Comparison of ENCODE assay signal across 8 cellular contexts in the genomic region with DNA sequence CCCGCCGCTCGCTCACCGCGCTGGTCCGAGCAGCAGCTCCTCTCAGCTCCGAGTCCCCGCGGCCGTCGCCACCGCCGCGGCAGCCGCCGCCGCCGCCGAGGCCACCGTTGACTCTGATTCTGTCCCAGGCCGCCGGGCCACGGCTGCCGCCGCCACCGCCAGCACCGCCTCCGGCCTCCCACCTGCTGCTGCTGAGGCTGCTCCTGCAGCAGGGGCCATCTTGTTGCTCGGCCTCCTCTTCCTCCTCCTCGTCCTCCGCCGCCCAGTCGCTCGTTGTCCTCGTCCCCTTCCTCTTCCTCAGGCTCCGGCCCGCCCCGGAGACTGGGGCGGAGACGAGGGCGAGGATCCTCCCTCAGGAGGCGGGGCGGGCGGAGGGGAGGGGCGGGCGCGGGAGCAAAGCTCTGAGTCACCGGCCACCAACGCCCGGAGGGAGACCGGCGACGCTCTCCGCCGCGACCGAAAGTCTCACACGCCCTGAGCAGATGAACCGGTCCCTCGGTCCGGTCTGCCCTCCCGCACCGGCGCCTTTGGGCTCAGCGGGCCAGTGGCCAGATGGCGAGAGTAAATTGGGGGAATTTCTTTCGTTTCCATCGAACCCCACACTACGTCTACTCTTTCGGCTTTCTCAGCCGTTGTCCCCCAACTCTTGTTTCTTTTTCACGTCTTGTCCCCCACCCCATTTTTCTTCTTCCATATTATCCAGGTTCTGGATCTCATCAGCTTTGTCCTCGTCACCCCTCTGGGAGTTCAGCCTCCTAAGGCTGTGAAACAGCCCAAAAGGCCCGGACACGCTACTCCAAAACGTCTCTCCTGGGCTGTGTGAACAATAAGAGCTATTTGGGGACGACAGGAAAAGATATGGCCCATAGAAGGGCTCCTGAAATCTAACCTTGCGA. TPM values are rescaled to one million over a fixed set of nuclear protein-coding genes. Genes with fewer than 3 reads are reported as not detected.
DNase-seq lines count a peak whose midpoint lies in the region; ATAC-seq and TF ChIP-seq lines count a peak whose summit lies in the region.

A gene with protein sequence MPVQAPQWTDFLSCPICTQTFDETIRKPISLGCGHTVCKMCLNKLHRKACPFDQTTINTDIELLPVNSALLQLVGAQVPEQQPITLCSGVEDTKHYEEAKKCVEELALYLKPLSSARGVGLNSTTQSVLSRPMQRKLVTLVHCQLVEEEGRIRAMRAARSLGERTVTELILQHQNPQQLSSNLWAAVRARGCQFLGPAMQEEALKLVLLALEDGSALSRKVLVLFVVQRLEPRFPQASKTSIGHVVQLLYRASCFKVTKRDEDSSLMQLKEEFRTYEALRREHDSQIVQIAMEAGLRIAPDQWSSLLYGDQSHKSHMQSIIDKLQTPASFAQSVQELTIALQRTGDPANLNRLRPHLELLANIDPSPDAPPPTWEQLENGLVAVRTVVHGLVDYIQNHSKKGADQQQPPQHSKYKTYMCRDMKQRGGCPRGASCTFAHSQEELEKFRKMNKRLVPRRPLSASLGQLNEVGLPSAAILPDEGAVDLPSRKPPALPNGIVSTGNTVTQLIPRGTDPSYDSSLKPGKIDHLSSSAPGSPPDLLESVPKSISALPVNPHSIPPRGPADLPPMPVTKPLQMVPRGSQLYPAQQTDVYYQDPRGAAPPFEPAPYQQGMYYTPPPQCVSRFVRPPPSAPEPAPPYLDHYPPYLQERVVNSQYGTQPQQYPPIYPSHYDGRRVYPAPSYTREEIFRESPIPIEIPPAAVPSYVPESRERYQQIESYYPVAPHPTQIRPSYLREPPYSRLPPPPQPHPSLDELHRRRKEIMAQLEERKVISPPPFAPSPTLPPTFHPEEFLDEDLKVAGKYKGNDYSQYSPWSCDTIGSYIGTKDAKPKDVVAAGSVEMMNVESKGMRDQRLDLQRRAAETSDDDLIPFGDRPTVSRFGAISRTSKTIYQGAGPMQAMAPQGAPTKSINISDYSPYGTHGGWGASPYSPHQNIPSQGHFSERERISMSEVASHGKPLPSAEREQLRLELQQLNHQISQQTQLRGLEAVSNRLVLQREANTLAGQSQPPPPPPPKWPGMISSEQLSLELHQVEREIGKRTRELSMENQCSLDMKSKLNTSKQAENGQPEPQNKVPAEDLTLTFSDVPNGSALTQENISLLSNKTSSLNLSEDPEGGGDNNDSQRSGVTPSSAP (minus strand): TSS at position 278 of the 896 bp plus-strand sequence. CDS start 29,372 bp downstream, outside the sequence.

- TF ChIP-seq CTCF in WI38 (IDR thresholded peaks at IDR 0.05; ENCODE audit: low read depth, low read length) (no peak), mammary epithelial cell (conservative IDR thresholded peaks at IDR 0.05 in 1 of 2, IDR thresholded peaks at IDR 0.05 in 1 of 2; ENCODE audit: extremely low read depth in 1 of 2, insufficient read depth in 1 of 2, low read depth in 1 of 2, low read length in 2 of 2) (no peak)

- H3K9me3 ChIP-seq in mammary epithelial cell (replicated peaks; ENCODE audit: insufficient read depth, low read length): no peaks in the 10 kb centered on the region

- peak; percentile 86 for DNase-seq in ACHN
- DNase-seq in NCI-H2227 treated with DMSO at 0.1 percent for 48 hours (lab: John Stamatoyannopoulos, UW): peak; percentile 67
- DNase-seq in mammary epithelial cell: peak; percentile 89
- peak; percentile 90 for DNase-seq in iPS-NIHi7 (ENCODE audit: extremely low spot score)
- DNase-seq in smooth muscle cell of the brain vasculature (ENCODE audit: low read depth, low spot score): peak; percentile 43

- H3K9ac ChIP-seq in mammary epithelial cell (ENCODE audit: insufficient read depth, low read length): peak within 1 kb of the TSS; percentile 90

- TSS peak; percentile 92 for BruUV-seq in mammary epithelial cell (replicated peaks; lab: Mats Ljungman, UMichigan)

- H2AFZ ChIP-seq in mammary epithelial cell (ENCODE audit: low read depth, low read length): peak within 1 kb of the TSS; percentile 92

- H3K79me2 ChIP-seq in mammary epithelial cell (ENCODE audit: insufficient read depth, low read length): peaks cover 46% of the 10 kb centered on the region

- 3% methylated on average over 25 of the region's 78 CpGs for WGBS in mammary epithelial cell (ENCODE audit: low coverage, missing lambda C conversion rate)

- no peaks in the 10 kb centered on the region for H3K27me3 ChIP-seq in mammary epithelial cell (ENCODE audit: insufficient read depth, low read length)

- H3K36me3 ChIP-seq in mammary epithelial cell (ENCODE audit: insufficient read depth, low read length): no peaks in the 10 kb centered on the region

- H3K4me1 ChIP-seq in mammary epithelial cell (ENCODE audit: insufficient read depth, low read length): peaks cover 26% of the 10 kb centered on the region

- peak within 1 kb of the TSS; percentile 83 for H3K27ac ChIP-seq in mammary epithelial cell (ENCODE audit: insufficient read depth, low read depth, low read length)

- in situ Hi-C loops in ACHN (cut with HindIII; ENCODE audit: low pct_ligation_motif_present, low pct_unique_long_range_greater_than_20kb, low sequenced_read_pairs): no loop called here
- in situ Hi-C loops in mammary epithelial cell (cut with MboI; ENCODE audit: low sequenced_read_pairs in 2 of 2): no loop called here

- H3K4me2 ChIP-seq in mammary epithelial cell (ENCODE audit: insufficient read depth, low read depth, low read length): peak within 1 kb of the TSS; percentile 95

- CTCF ChIA-PET in mammary epithelial cell (lab: Charles Lee; ENCODE audit: low non-redundant PET): no interaction called here

- no peaks in the 10 kb centered on the region for H4K20me1 ChIP-seq in mammary epithelial cell (ENCODE audit: insufficient read depth, low read length)

- intact Hi-C loops in mammary epithelial cell (cut with micrococcal nuclease): loop anchor here (5.0 kb wide), 2 partner anchors 135 to 155 kb away; a partner anchor contains a TSS

- ATAC-seq in GM18868 (IDR thresholded peaks at IDR 0.05; ENCODE audit: unreplicated experiment) (peak; percentile 87), HG03103 (IDR thresholded peaks at IDR 0.05; ENCODE audit: low read depth, unreplicated experiment) (peak; percentile 81)

- H3K4me3 ChIP-seq in WI38 (ENCODE audit: low read depth, low read length) (peak within 1 kb of the TSS; percentile 88), mammary epithelial cell (replicated peaks in 1 of 3; ENCODE audit: insufficient read depth in 1 of 3, low read depth in 2 of 3, low read length in 3 of 3) (peak within 1 kb of the TSS; percentile 87 to 98 (median 93))

- dilution Hi-C loops in mammary epithelial cell (cut with HindIII; ENCODE audit: low sequenced_read_pairs): no loop called here

RNA-seq across cellular contexts. Expression of the gene that starts here (rescaled TPM):
- 10 to 100 TPM; 22.0 to 36.5 TPM for total RNA-seq in mammary epithelial cell
- polyA plus RNA-seq in mammary epithelial cell: 12.6 TPM
- polyA minus RNA-seq in mammary epithelial cell: 74.3 TPM

Comparison
In these comparisons a context has a peak if more than half of its experiments do, and no peak if none do; other contexts are left out.
1. Peak in every context shown above with its lines: DNase-seq, ATAC-seq, H3K4me3 ChIP-seq and H3K27ac ChIP-seq.